Comparison of ENCODE assay signal across 8 cellular contexts in genomic region chrX:115650916-115651315, GRCh38.
DNase-seq lines count a peak whose midpoint lies in the region; ATAC-seq, FAIRE-seq and TF ChIP-seq lines count a peak whose summit lies in the region.

No MANE protein-coding gene starts in this region.

- no peak for FAIRE-seq in D721Med (lab: Jason Lieb, UNC)

- TF ChIP-seq CTCF in D721Med (IDR thresholded peaks at IDR 0.05; ENCODE audit: insufficient read depth, missing control alignments) = peak; percentile 39
- peak; percentile 65 for TF ChIP-seq CTCF in fibroblast of villous mesenchyme (IDR thresholded peaks at IDR 0.05; ENCODE audit: insufficient read depth, low read depth, low read length)

- peak; percentile 86 for ATAC-seq in GM19395 (IDR thresholded peaks at IDR 0.05; ENCODE audit: unreplicated experiment)

- H3K4me3 ChIP-seq in fibroblast of villous mesenchyme (ENCODE audit: low read depth, low read length) = no peak overlapping the region

- DNase-seq in D721Med (ENCODE audit: insufficient read length, low spot score) = no peak
- DNase-seq in M059J (ENCODE audit: low read depth) = peak; percentile 59
- peak; percentile 46 for DNase-seq in SK-N-DZ (ENCODE audit: low spot score)
- peak; percentile 42 for DNase-seq in fibroblast of villous mesenchyme (ENCODE audit: low read depth)
- peak; percentile 21 for DNase-seq in renal cortical epithelial cell (ENCODE audit: low read depth)
- no peak for DNase-seq in NK-92 treated with Interleukin-12 subunit alpha and Interleukin-12 subunit beta, amount 100 ng/mL, for 24 hours (lab: John Stamatoyannopoulos, UW)
- DNase-seq in activated effector memory CD4-positive, alpha-beta T cell treated with Interleukin-2 at 50 U/mL for 16 hours = no peak

Comparison
In these comparisons a context has a peak if more than half of its experiments do, and no peak if none do; other contexts are left out.
1. DNase-seq: peak in M059J (single experiment), SK-N-DZ (single experiment), fibroblast of villous mesenchyme (single experiment) and renal cortical epithelial cell (single experiment); none in D721Med (single experiment), NK-92 treated with Interleukin-12 subunit alpha and Interleukin-12 subunit beta, amount 100 ng/mL, for 24 hours (single experiment) and activated effector memory CD4-positive, alpha-beta T cell treated with Interleukin-2 at 50 U/mL for 16 hours (single experiment).